ENCODE assay signal across 9 cellular contexts in genomic region chrX:24169211-24169610, GRCh38. TPM values are rescaled to one million over a fixed set of nuclear protein-coding genes. Genes with fewer than 3 reads are reported as not detected.
DNase-seq lines count a peak whose midpoint lies in the region; ATAC-seq and TF ChIP-seq lines count a peak whose summit lies in the region.
"Had no signal": no experiment of that assay in that cellular context is flagged by ENCODE, and none has a peak within 500 bp of the region (broad histone marks: within the 10 kb centered on the region; RNA-seq: fewer than 3 reads in every experiment).

No MANE protein-coding gene starts in this region.

- peak; percentile 31 for DNase-seq in GM10248 (ENCODE audit: extremely low spot score)
- DNase-seq in fibroblast of mammary gland (ENCODE audit: low read depth), result peak; percentile 44
- DNase-seq in putamen (ENCODE audit: low spot score), result no peak
- DNase-seq in stomach, result no peak
- no peak for DNase-seq in NCI-H128 (lab: John Stamatoyannopoulos, UW; ENCODE audit: unreplicated experiment)
- DNase-seq in RWPE1 (ENCODE audit: low spot score), result no peak
- DNase-seq: esophagus squamous epithelium had no signal

- H3K27ac ChIP-seq in stomach, result no peak overlapping the region
- H3K27ac ChIP-seq in RWPE1, result no peak overlapping the region
- H3K27ac ChIP-seq: esophagus squamous epithelium had no signal

- CTCF ChIA-PET in GM10248 (lab: Yijun Ruan, JAX), result no interaction called here
- CTCF ChIA-PET in RWPE1 (lab: Yijun Ruan, JAX), result no interaction called here

- POLR2A ChIA-PET in GM10248 (lab: Yijun Ruan, JAX), result no interaction called here
- POLR2A ChIA-PET in RWPE1 (lab: Yijun Ruan, JAX; ENCODE audit: low non-redundant PET), result no interaction called here

- peaks cover 4 to 81% (median 59%) of the 10 kb centered on the region in 4 donors for H3K4me1 ChIP-seq in stomach

- no peak for TF ChIP-seq POLR2A in stomach (IDR thresholded peaks at IDR 0.05)

- no peak overlapping the region for H3K4me3 ChIP-seq in fibroblast of mammary gland (ENCODE audit: control insufficient read depth, low read depth, low read length)
- no peak overlapping the region for H3K4me3 ChIP-seq in stomach
- H3K4me3 ChIP-seq: esophagus squamous epithelium had no signal

- TF ChIP-seq EP300 in stomach (IDR thresholded peaks at IDR 0.05), result no peak

- H3K27me3 ChIP-seq in stomach, result no peaks in the 10 kb centered on the region
- H3K27me3 ChIP-seq: esophagus squamous epithelium had no signal

- 43 to 56% (median 55%) methylated on average over 3 of the region's 3 CpGs for WGBS in stomach, 5 donors

- TF ChIP-seq CTCF in GM10248 (IDR thresholded peaks at IDR 0.05; ENCODE audit: control extremely low read depth, extremely low read depth, low read depth, missing control alignments), result no peak
- TF ChIP-seq CTCF in fibroblast of mammary gland (conservative IDR thresholded peaks at IDR 0.05; ENCODE audit: control insufficient read depth, insufficient read depth, low read depth, low read length), result no peak
- no peak for TF ChIP-seq CTCF in stomach (IDR thresholded peaks at IDR 0.05)
- TF ChIP-seq CTCF in RWPE1 (conservative IDR thresholded peaks at IDR 0.05; ENCODE audit: low read depth), result no peak

- no peaks in the 10 kb centered on the region for H3K9me3 ChIP-seq in stomach
- H3K9me3 ChIP-seq: esophagus squamous epithelium had no signal

- peaks cover 0 to 18% (median 18%) of the 10 kb centered on the region in 4 donors for H3K36me3 ChIP-seq in stomach

- ATAC-seq in GM21360 (IDR thresholded peaks at IDR 0.05; ENCODE audit: unreplicated experiment) (peak; percentile 75), HG03378 (IDR thresholded peaks at IDR 0.05; ENCODE audit: unreplicated experiment) (peak; percentile 73)

- intact Hi-C loops in stomach (cut with DNase I; ENCODE audit: low total_unique reads), result no loop called here

RNA-seq across cellular contexts. Expression of gene ZFX, which starts 19.7 kb away (rescaled TPM):
- total RNA-seq in stomach, result 10 to 100 TPM; 15.8 to 73.6 (median 21.7) TPM
- polyA plus RNA-seq in stomach, result 1 to 10 TPM; 3.8 to 8.9 (median 4.8) TPM

Comparison
In these comparisons a context has a peak if more than half of its experiments do, and no peak if none do; other contexts are left out.
1. DNase-seq: peak in GM10248 (single experiment) and fibroblast of mammary gland (single experiment); none in putamen (single experiment), stomach (single experiment), NCI-H128 (single experiment) and RWPE1 (single experiment).